8 cellular contexts compared by ENCODE assay signal in the genomic region with DNA sequence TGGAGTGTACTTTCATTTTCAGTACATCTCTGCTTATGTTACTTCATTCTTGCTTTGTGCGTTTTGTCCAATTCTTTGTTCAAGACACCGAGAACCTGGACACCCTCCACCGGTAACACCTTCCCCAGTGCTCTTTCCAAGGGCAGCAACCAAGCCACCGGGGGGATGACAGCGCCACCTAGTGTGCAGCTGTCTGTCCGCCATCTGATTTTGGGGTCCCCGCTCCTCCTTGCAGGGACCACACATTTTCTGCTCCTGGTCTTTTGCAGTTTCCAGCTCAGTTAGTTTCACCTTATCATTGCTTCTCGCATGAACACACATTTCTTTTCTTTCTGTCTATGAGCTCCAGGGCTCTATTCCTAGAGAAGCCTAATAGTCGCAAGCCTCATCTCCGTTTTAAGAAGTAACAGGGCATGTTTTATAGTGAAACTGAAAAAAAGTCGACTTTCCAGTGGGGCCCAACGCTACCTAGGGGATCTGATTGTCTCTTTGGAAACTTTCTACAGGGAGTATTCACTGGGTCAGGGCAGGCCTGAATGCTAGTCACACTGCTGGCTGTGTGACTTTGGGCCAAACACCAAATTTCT.
DNase-seq lines count a peak whose midpoint lies in the region; ATAC-seq and TF ChIP-seq lines count a peak whose summit lies in the region.

No MANE protein-coding gene starts in this region.

- no peak for TF ChIP-seq POLR2A in stomach (IDR thresholded peaks at IDR 0.05)

- POLR2A ChIA-PET in BJ (lab: Charles Lee) = no interaction called here

- no peaks in the 10 kb centered on the region for H3K9me3 ChIP-seq in stomach

- no peaks in the 10 kb centered on the region for H3K4me1 ChIP-seq in stomach

- TF ChIP-seq CTCF in BJ (IDR thresholded peaks at IDR 0.05; ENCODE audit: insufficient read depth, low read depth, low read length) (peak; percentile 57), GM20000 (IDR thresholded peaks at IDR 0.05; ENCODE audit: extremely low read depth, missing control alignments) (peak; percentile 49), WI38 (IDR thresholded peaks at IDR 0.05; ENCODE audit: low read depth, low read length) (peak; percentile 50), stomach (IDR thresholded peaks at IDR 0.05) (no peak)

- H3K36me3 ChIP-seq in BJ (ENCODE audit: control insufficient read depth, insufficient read depth, low read length) (no peaks in the 10 kb centered on the region), stomach (no peaks in the 10 kb centered on the region)

- CTCF ChIA-PET in BJ (lab: Yijun Ruan, JAX) = interaction anchor here (0.8 to 1.5 kb wide), 5 partner anchors 9 to 350 kb away, joined by 3 to 6 read pairs (median 3); no protein-coding TSS in a partner anchor

- no peak overlapping the region for H3K27ac ChIP-seq in stomach

- intact Hi-C loops in stomach (cut with DNase I; ENCODE audit: low total_unique reads) = no loop called here

- H3K27me3 ChIP-seq in BJ (ENCODE audit: control insufficient read depth, insufficient read depth, low read length) = no peaks in the 10 kb centered on the region
- no peaks in the 10 kb centered on the region for H3K27me3 ChIP-seq in stomach

- no peak for ATAC-seq in HG02885 (IDR thresholded peaks at IDR 0.05; ENCODE audit: poor library complexity, unreplicated experiment)

- DNase-seq in BJ (ENCODE audit: low read depth) (no peak), GM20000 (ENCODE audit: low spot score) (peak; percentile 62), germinal center (ENCODE audit: low spot score) (peak; percentile 71), stomach (no peak), NOMO-1 treated with DMSO at 0.1 percent for 48 hours (lab: John Stamatoyannopoulos, UW; ENCODE audit: unreplicated experiment) (no peak)
- DNase-seq in stimulated activated CD8-positive, alpha-beta memory T cell treated with anti-CD3 and anti-CD28 coated beads, Interleukin-4, amount 100 ng/mL, for 48 hours = peak; percentile 80

- H3K4me3 ChIP-seq in BJ (ENCODE audit: low read depth, low read length) (no peak overlapping the region), WI38 (ENCODE audit: low read depth, low read length) (no peak overlapping the region), stomach (no peak overlapping the region)

- 66 to 69% (median 68%) methylated on average over 12 of the region's 12 CpGs for WGBS in stomach, 5 donors

- TF ChIP-seq EP300 in stomach (IDR thresholded peaks at IDR 0.05) = no peak

Comparison
In these comparisons a context has a peak if more than half of its experiments do, and no peak if none do; other contexts are left out.
1. DNase-seq: peak in GM20000 (single experiment), germinal center (single experiment) and stimulated activated CD8-positive, alpha-beta memory T cell treated with anti-CD3 and anti-CD28 coated beads, Interleukin-4, amount 100 ng/mL, for 48 hours (single experiment); none in BJ (single experiment), stomach (single experiment) and NOMO-1 treated with DMSO at 0.1 percent for 48 hours (single experiment).
2. CTCF ChIP-seq: peak in BJ (single experiment), GM20000 (single experiment) and WI38 (single experiment); none in stomach (0 of 7).